In genomic region chr19:58228584-58229254, GRCh38 we compare ENCODE assay signal across 8 cellular contexts. TPM values are rescaled to one million over a fixed set of nuclear protein-coding genes. Genes with fewer than 3 reads are reported as not detected.
A peak's percentile ranks its signal among the peaks of the same experiment; 100 is the strongest.
DNase-seq lines count a peak whose midpoint lies in the region; ATAC-seq and TF ChIP-seq lines count a peak whose summit lies in the region.

Gene ZNF544 (plus strand): TSS chr19:58228914. CDS start chr19:58244024, 15,110 bp downstream.

- peak within 1 kb of the TSS; percentile 89 for H3K4me3 ChIP-seq in coronary artery

- ATAC-seq in HG03064 (IDR thresholded peaks at IDR 0.05; ENCODE audit: low read depth, unreplicated experiment) (peak; percentile 77), left lobe of liver (peak; percentile 98)

- TF ChIP-seq CTCF in coronary artery (IDR thresholded peaks at IDR 0.05) = no peak

- DNase-seq in NCI-H1417 (lab: John Stamatoyannopoulos, UW) (peak; percentile 80 to 85 (median 80)), NCI-H1417 treated with DMSO at 0.1 percent for 48 hours (lab: John Stamatoyannopoulos, UW) (no peak), NCI-H2227 treated with DMSO at 0.1 percent for 48 hours (lab: John Stamatoyannopoulos, UW) (peak; percentile 27), coronary artery (ENCODE audit: low spot score) (peak; percentile 80), left lobe of liver (ENCODE audit: low spot score) (peak; percentile 83)
- DNase-seq in activated CD4-positive, alpha-beta T cell treated with anti-CD3 and anti-CD28 coated beads for 4 hours = peak; percentile 42 to 43
- DNase-seq in stimulated activated CD4-positive, alpha-beta T cell treated with anti-CD3 and anti-CD28 coated beads, Interleukin-1b, Interleukin-23, amount 100 ng/mL, for 48 hours = peak; percentile 61

- peak within 1 kb of the TSS; percentile 46 to 76 for H3K27ac ChIP-seq in coronary artery

RNA-seq across cellular contexts. Expression of gene ZNF544, which starts in this region (rescaled TPM):
- 10.0 TPM for total RNA-seq in left lobe of liver
